ENCODE assay signal across 1 cellular context in the genomic region with DNA sequence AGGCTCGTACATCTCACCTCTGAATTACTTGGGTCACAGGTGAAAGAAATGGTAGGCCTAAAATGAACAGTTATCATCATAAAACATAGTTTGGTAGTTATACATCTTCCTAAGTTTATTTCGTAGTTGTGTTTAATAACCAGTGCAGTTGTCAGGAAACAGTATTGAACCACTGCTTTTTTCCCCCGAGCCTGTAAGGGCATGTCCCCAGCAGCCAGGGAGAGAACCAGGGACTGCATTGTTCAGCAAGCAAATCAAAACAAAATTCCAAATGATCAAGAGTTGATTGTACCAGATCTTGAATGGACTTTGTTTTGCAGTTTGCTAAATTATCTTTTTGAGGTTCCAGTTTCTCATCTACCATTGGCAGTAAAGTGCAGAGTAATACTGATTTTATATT.
TF ChIP-seq lines count a peak whose summit lies in the region.

No MANE protein-coding gene starts in this region.

TF ChIP-seq in H1, 55 proteins besides CTCF, POLR2A, EP300 and RAD21:
- no peak for TF ChIP-seq SAP30 (IDR thresholded peaks at IDR 0.05; ENCODE audit: insufficient read depth, insufficient replicate concordance, low read length)
- no peak for TF ChIP-seq CBX8 (IDR thresholded peaks at IDR 0.05; ENCODE audit: borderline replicate concordance, low read depth, low read length)
